ENCODE assay signal across 33 cellular contexts in the genomic region with DNA sequence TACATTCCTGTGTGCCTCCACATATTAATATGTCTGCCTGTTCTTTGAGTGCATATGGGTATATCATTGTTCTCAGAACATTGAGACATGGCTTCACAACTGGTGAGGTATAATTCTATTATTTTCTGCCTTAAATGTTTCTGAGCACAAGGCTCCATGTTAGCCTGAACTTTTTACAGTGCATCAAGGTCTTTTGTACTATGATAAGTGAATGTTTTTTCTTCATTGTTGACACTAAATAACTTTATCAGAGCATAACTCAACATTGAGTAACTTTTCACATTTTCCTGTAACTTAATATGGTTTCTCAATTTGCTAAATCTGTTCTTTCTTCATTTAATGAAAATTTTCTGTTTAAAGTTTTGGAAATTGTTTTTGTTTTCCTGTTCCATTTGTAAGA.
"Had no signal": no experiment of that assay in that cellular context is flagged by ENCODE, and none has a peak within 500 bp of the region (broad histone marks: within the 10 kb centered on the region; RNA-seq: fewer than 3 reads in every experiment).

No MANE protein-coding gene starts in this region.

- H3K36me3 ChIP-seq: adrenal gland, ascending aorta, brain microvascular endothelial cell, breast epithelium, cardiac muscle cell had no signal

- H3K4me3 ChIP-seq: adrenal gland, ascending aorta, breast epithelium, cardiac muscle cell had no signal

- FAIRE-seq: bronchial epithelial cell, colon had no signal

- H3K27ac ChIP-seq: adrenal gland, ascending aorta, brain microvascular endothelial cell, breast epithelium, cardiac muscle cell had no signal

- DNase-seq: activated effector memory CD4-positive, alpha-beta T cell treated with anti-CD3 and anti-CD28 coated beads, Interleukin-2, amount 50 U/mL, for 16 hours; activated effector memory CD4-positive, alpha-beta T cell treated with Interleukin-2 at 50 U/mL for 16 hours; activated gamma-delta T cell; activated gamma-delta T cell treated with Interleukin-2 at 50 U/mL for 16 hours; activated naive CD4-positive, alpha-beta T cell; activated naive CD4-positive, alpha-beta T cell treated with anti-CD3 and anti-CD28 coated beads for 36 hours; activated naive CD4-positive, alpha-beta T cell treated with anti-CD3 and anti-CD28 coated beads, Interleukin-2, amount 10 ng/mL, durations not matched to agents 7 days and 5 days; activated naive CD4-positive, alpha-beta T cell treated with anti-CD3 and anti-CD28 coated beads, Interleukin-2, amount 50 U/mL, for 16 hours; activated naive CD4-positive, alpha-beta T cell treated with Interleukin-2 at 50 U/mL for 16 hours; activated naive CD8-positive, alpha-beta T cell treated with anti-CD3 and anti-CD28 coated beads for 36 hours; activated naive CD8-positive, alpha-beta T cell treated with anti-CD3 and anti-CD28 coated beads, Interleukin-2, amount 10 ng/mL, durations not matched to agents 7 days and 5 days; activated naive CD8-positive, alpha-beta T cell treated with anti-CD3 and anti-CD28 coated beads, Interleukin-2, amount 50 U/mL, for 24 hours; activated T-cell treated with anti-CD3 and anti-CD28 coated beads, Interleukin-2, amount 50 U/mL, for 1 hour; activated T-cell treated with anti-CD3 and anti-CD28 coated beads, Interleukin-2, amount 50 U/mL, for 24 hours; activated T-cell treated with anti-CD3 and anti-CD28 coated beads, Interleukin-2, amount 50 U/mL, for 4 hours; activated T-cell treated with anti-CD3 and anti-CD28 coated beads, Interleukin-2, amount 50 U/mL, for 48 hours; activated T-cell treated with anti-CD3 and anti-CD28 coated beads, Interleukin-2, amount 50 U/mL, for 72 hours; adrenal gland; amniotic stem cell; amygdala; anterior cingulate cortex; aorta; brain microvascular endothelial cell; caudate nucleus; central memory CD4-positive, alpha-beta T cell; cerebellar nuclear complex had no signal

- H3K9me3 ChIP-seq: adrenal gland, ascending aorta, breast epithelium had no signal

- H3K27me3 ChIP-seq: adrenal gland, ascending aorta, brain microvascular endothelial cell, breast epithelium, cardiac muscle cell had no signal

- H3K4me1 ChIP-seq: ascending aorta, breast epithelium had no signal

- ATAC-seq: activated naive CD4-positive, alpha-beta T cell treated with anti-CD3 and anti-CD28 coated beads, Interleukin-2, amount 50 U/mL, for 72 hours; activated naive CD8-positive, alpha-beta T cell treated with anti-CD3 and anti-CD28 coated beads, Interleukin-2, amount 50 U/mL, for 24 hours; activated T-cell treated with anti-CD3 and anti-CD28 coated beads, Interleukin-2, amount 50 U/mL, for 4 hours; activated T-cell treated with anti-CD3 and anti-CD28 coated beads, Interleukin-2, amount 50 U/mL, for 72 hours; activated T-helper 17 cell treated with anti-CD3 and anti-CD28 coated beads, Interleukin-2, amount 50 U/mL, for 72 hours had no signal
